ENCODE assay signal across 18 cellular contexts in the genomic region with DNA sequence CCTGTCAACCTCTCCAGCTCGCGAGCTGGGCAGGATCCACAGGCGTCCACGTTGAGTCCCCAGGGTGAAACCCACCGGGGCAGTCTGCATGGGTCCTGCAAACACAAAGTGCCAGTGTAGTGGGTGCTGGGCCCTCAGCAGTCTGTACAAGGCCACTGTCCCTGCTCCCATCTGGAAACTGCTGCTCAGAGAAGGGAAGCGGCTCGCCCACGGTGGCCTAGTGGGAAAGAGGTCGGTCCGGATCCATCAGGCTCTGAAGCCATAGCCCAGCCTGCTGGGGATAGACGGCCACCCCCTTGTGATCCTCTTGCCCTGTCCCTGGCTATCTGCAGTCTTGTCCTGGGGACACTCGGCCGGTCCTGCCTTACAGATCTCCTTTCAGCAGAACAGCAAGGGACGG. TPM values are rescaled to one million over a fixed set of nuclear protein-coding genes. Genes with fewer than 3 reads are reported as not detected.
DNase-seq lines count a peak whose midpoint lies in the region; ATAC-seq, FAIRE-seq and TF ChIP-seq lines count a peak whose summit lies in the region.
"Had no signal": no experiment of that assay in that cellular context is flagged by ENCODE, and none has a peak within 500 bp of the region (broad histone marks: within the 10 kb centered on the region; RNA-seq: fewer than 3 reads in every experiment).

No MANE protein-coding gene starts in this region.

- H3K4me2 ChIP-seq in A549 = 0 out of 3 replicates have a peak overlapping the region, but pooled peaks have one; percentile 64
- H3K4me2 ChIP-seq in neuronal stem cell (ENCODE audit: insufficient read depth, low read length, poor library complexity, severe bottlenecking) = no peak overlapping the region
- H3K4me2 ChIP-seq: KMS-11 had no signal

- no peak overlapping the region for H2BK5ac ChIP-seq in neuronal stem cell (ENCODE audit: low read length)

- CTCF ChIA-PET in A549 (lab: Yijun Ruan, JAX) = interaction anchor here (2.1 to 2.4 kb wide), 2 partner anchors 25 to 76 kb away, joined by 5 to 6 read pairs; no protein-coding TSS in a partner anchor

- H2BK12ac ChIP-seq in neuronal stem cell (ENCODE audit: low read length) = no peak overlapping the region

- H3K36me3 ChIP-seq in adipocyte (ENCODE audit: control insufficient read depth, insufficient read depth, low read length, severe bottlenecking) (no peaks in the 10 kb centered on the region), neuronal stem cell (replicated peaks in 1 of 2; ENCODE audit: control insufficient read depth in 2 of 2, insufficient read depth in 2 of 2, low read length in 2 of 2) (no peaks in the 10 kb centered on the region)

- TF ChIP-seq CTCF in A549 (IDR thresholded peaks at IDR 0.05) = no peak

- POLR2A ChIA-PET in A549 (lab: Yijun Ruan, JAX) = interaction anchor here (1.0 kb wide), 1 partner anchor 60 kb away, joined by 3 read pairs; a partner anchor contains a TSS

- peak overlapping the region; percentile 31 for H3K14ac ChIP-seq in neuronal stem cell (ENCODE audit: low read length)

- no peak overlapping the region for H3K23ac ChIP-seq in neuronal stem cell (ENCODE audit: low read depth, low read length, poor library complexity)

- no peak for DNase-seq in A549 (ENCODE audit: low read depth in 1 of 2, low spot score in 1 of 2)
- no peak for DNase-seq in adipocyte (ENCODE audit: low read depth)
- DNase-seq in neuronal stem cell (ENCODE audit: low spot score) = no peak
- no peak for DNase-seq in SKM-1 treated with dmso at 0.1 percent for 144 hours (lab: John Stamatoyannopoulos, UW; ENCODE audit: unreplicated experiment)
- DNase-seq: activated CD8-positive, alpha-beta memory T cell treated with anti-CD3 and anti-CD28 coated beads for 24 hours; CD8-positive, alpha-beta T cell; DND-41; effector CD4-positive, alpha-beta T cell; H9; islet precursor cell; mesendoderm; NCI-H2081 treated with DMSO at 0.1 percent for 48 hours; NCI-H524; retina had no signal

- TF ChIP-seq RAD21 in A549 (conservative IDR thresholded peaks at IDR 0.05 in 1 of 2, IDR thresholded peaks at IDR 0.05 in 1 of 2) = no peak

- no peaks in the 10 kb centered on the region for H3K79me1 ChIP-seq in neuronal stem cell (ENCODE audit: low read depth, low read length)

- H3K4me3 ChIP-seq in A549 (no peak overlapping the region), adipocyte (ENCODE audit: low read length) (no peak overlapping the region), neuronal stem cell (ENCODE audit: low read length in 2 of 2) (no peak overlapping the region)

- H3K9ac ChIP-seq in adipocyte (ENCODE audit: low read length) (peak overlapping the region; percentile 58), neuronal stem cell (ENCODE audit: low read depth, low read length, poor library complexity) (no peak overlapping the region)
- H3K9ac ChIP-seq: KMS-11 had no signal

- H3K27me3 ChIP-seq in adipocyte (replicated peaks; ENCODE audit: control insufficient read depth, insufficient read depth, low read length) (peaks cover 18% of the 10 kb centered on the region), neuronal stem cell (ENCODE audit: control insufficient read depth in 3 of 3, insufficient read depth in 3 of 3, low read depth in 1 of 3, low read length in 3 of 3) (peaks cover 2 to 43% (median 23%) of the 10 kb centered on the region in 3 experiments)

- H2BK15ac ChIP-seq in neuronal stem cell (ENCODE audit: low read length) = no peak overlapping the region

- H3K4ac ChIP-seq in neuronal stem cell (ENCODE audit: low read length) = no peak overlapping the region

- no peak overlapping the region for H2BK120ac ChIP-seq in neuronal stem cell (ENCODE audit: low read depth, low read length)

- WGBS in A549 (ENCODE audit: missing lambda C conversion rate) = 85% methylated on average over 7 of the region's 14 CpGs
- no CpG with 5 or more reads among the region's 14 CpGs for WGBS in neuronal stem cell (ENCODE audit: extremely low coverage in 2 of 2, insufficient read length in 2 of 2, insufficient replicate concordance in 1 of 2), 2 donors

- H2AK5ac ChIP-seq in neuronal stem cell (ENCODE audit: low read depth, low read length) = no peak overlapping the region

- H3K27ac ChIP-seq in A549 = peak overlapping the region; percentile 34 to 85; a peak in 4 of 6 replicates
- H3K27ac ChIP-seq in neuronal stem cell (replicated peaks; ENCODE audit: low read length) = no peak overlapping the region
- H3K27ac ChIP-seq: KMS-11 had no signal

- no peak overlapping the region for H3K18ac ChIP-seq in neuronal stem cell (ENCODE audit: low read length)

- H4K91ac ChIP-seq in neuronal stem cell (ENCODE audit: low read depth, low read length, poor library complexity) = no peak overlapping the region

- ATAC-seq in A549 (peak in 1 of 2 experiments; percentile 24; a peak in 3 of 6 replicates), GM19397 (IDR thresholded peaks at IDR 0.05; ENCODE audit: unreplicated experiment) (no peak), SK-N-SH treated with all-trans-retinoic acid at 6 μM for 48 hours (no peak)
- ATAC-seq: CD8-positive, alpha-beta T cell had no signal

- no peak for TF ChIP-seq POLR2A in A549 (IDR thresholded peaks at IDR 0.05; ENCODE audit: low read length)

- no peak for TF ChIP-seq EP300 in A549 (IDR thresholded peaks at IDR 0.05)

- H3K4me1 ChIP-seq in A549 (peaks cover 22% of the 10 kb centered on the region), adipocyte (ENCODE audit: control insufficient read depth, insufficient read depth, low read length) (peaks cover 16% of the 10 kb centered on the region), neuronal stem cell (ENCODE audit: control insufficient read depth in 2 of 2, insufficient read depth in 1 of 2, low read depth in 1 of 2, low read length in 2 of 2) (peaks cover 9 to 12% of the 10 kb centered on the region in 2 donors)

- H2AFZ ChIP-seq in neuronal stem cell (ENCODE audit: low read length) = no peak overlapping the region

- H3K9me3 ChIP-seq in A549 (no peaks in the 10 kb centered on the region), adipocyte (ENCODE audit: control insufficient read depth, low read length) (no peaks in the 10 kb centered on the region), neuronal stem cell (replicated peaks in 1 of 2; ENCODE audit: control insufficient read depth in 2 of 2, insufficient read depth in 1 of 2, low read depth in 1 of 2, low read length in 2 of 2) (peaks cover 0 to 1% of the 10 kb centered on the region in 2 donors)

- no peak overlapping the region for H4K8ac ChIP-seq in neuronal stem cell (ENCODE audit: low read depth, low read length)

- FAIRE-seq in A549 (lab: Jason Lieb, UNC) = no peak
- FAIRE-seq: GM18507 had no signal

TF ChIP-seq in A549, 52 proteins besides CTCF, POLR2A, EP300 and RAD21 (continues in another document):
- TF ChIP-seq, protein P1, sequence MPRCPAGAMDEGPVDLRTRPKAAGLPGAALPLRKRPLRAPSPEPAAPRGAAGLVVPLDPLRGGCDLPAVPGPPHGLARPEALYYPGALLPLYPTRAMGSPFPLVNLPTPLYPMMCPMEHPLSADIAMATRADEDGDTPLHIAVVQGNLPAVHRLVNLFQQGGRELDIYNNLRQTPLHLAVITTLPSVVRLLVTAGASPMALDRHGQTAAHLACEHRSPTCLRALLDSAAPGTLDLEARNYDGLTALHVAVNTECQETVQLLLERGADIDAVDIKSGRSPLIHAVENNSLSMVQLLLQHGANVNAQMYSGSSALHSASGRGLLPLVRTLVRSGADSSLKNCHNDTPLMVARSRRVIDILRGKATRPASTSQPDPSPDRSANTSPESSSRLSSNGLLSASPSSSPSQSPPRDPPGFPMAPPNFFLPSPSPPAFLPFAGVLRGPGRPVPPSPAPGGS (IDR thresholded peaks at IDR 0.05) = no peak

TF ChIP-seq in SK-N-SH treated with all-trans-retinoic acid at 6 μM for 48 hours, 23 proteins besides CTCF, POLR2A, EP300 and RAD21:
- TF ChIP-seq PPARA (CRISPR knock-in tag; IDR thresholded peaks at IDR 0.05; ENCODE audit: borderline replicate concordance) (no peak), ZFP30 (CRISPR knock-in tag; IDR thresholded peaks at IDR 0.05) (no peak), TOX (CRISPR knock-in tag; IDR thresholded peaks at IDR 0.05; ENCODE audit: borderline replicate concordance) (no peak)
TF ChIP-seq in SK-N-SH treated with all-trans-retinoic acid at 6 μM for 48 hours: peak in this region for 0.

RNA-seq across cellular contexts. Expression of a gene that starts 2.6 kb away (rescaled TPM):
- polyA plus RNA-seq in A549 (2011; rRNA removed) = 1.6 and 2.5 TPM in 2 replicates
- polyA plus RNA-seq in A549 (2012; cell fraction: cytosol; rRNA removed) = 2.2 and 3.6 TPM in 2 replicates
- 3.3 and 3.5 TPM in 2 replicates for polyA plus RNA-seq in A549 (2012; cell fraction: nucleus; rRNA removed)
- 2.6 to 4.3 TPM (median 3.7 TPM) in 3 replicates for polyA plus RNA-seq in A549 (2017; fragmentation: RNase III; extraction: RNeasy Plus Mini Kit Qiagen cat#74134 plus additional on column Dnase treatment)
- 1.4 and 1.8 TPM in 2 replicates for polyA minus RNA-seq in A549 (2011; rRNA and poly(A)+ RNA removed)
- 3.1 TPM for polyA plus RNA-seq in neuronal stem cell (2013, experiment 1 of 2)
- polyA plus RNA-seq in neuronal stem cell (2013, experiment 2 of 2) = 3.5 TPM

RNA-seq across cellular contexts. Expression of a gene that starts 16.1 kb away (rescaled TPM):
- polyA plus RNA-seq in A549 (2011; rRNA removed) (29.6 and 38.1 TPM in 2 replicates), A549 (2017; fragmentation: RNase III; extraction: RNeasy Plus Mini Kit Qiagen cat#74134 plus additional on column Dnase treatment) (25.0 to 28.3 TPM (median 26.5 TPM) in 3 replicates)
- 57.1 and 63.2 TPM in 2 replicates for polyA plus RNA-seq in A549 (2012; cell fraction: cytosol; rRNA removed)
- polyA plus RNA-seq in A549 (2012; cell fraction: nucleus; rRNA removed) = 45.5 and 47.7 TPM in 2 replicates
- polyA minus RNA-seq in A549 (2011; rRNA and poly(A)+ RNA removed) = 28.8 and 29.5 TPM in 2 replicates
- 19.0 TPM for polyA plus RNA-seq in neuronal stem cell (2013, experiment 1 of 2)
- 19.4 TPM for polyA plus RNA-seq in neuronal stem cell (2013, experiment 2 of 2)

RNA-seq across cellular contexts. Expression of a gene that starts 21.3 kb away (rescaled TPM):
- polyA plus RNA-seq in A549 (2011; rRNA removed) (0.04 and 0.08 TPM in 2 replicates), A549 (2017; fragmentation: RNase III; extraction: RNeasy Plus Mini Kit Qiagen cat#74134 plus additional on column Dnase treatment) (0.06 to 0.08 TPM (median 0.07 TPM) in 3 replicates)
- 0.01 TPM in 2 replicates for polyA plus RNA-seq in A549 (2012; cell fraction: cytosol; rRNA removed)
- 0.04 TPM in 1 of 2 replicates, not detected in the other for polyA plus RNA-seq in A549 (2012; cell fraction: nucleus; rRNA removed)
- not detected in 2 replicates for polyA minus RNA-seq in A549 (2011; rRNA and poly(A)+ RNA removed)
- 7.9 TPM for polyA plus RNA-seq in neuronal stem cell (2013, experiment 1 of 2)
- polyA plus RNA-seq in neuronal stem cell (2013, experiment 2 of 2) = 8.1 TPM

RNA-seq across cellular contexts. Expression of a gene that starts 59.3 kb away (rescaled TPM):
- polyA plus RNA-seq in A549 (2011; rRNA removed) (39.1 and 44.4 TPM in 2 replicates), A549 (2017; fragmentation: RNase III; extraction: RNeasy Plus Mini Kit Qiagen cat#74134 plus additional on column Dnase treatment) (47.6 to 51.6 TPM (median 48.0 TPM) in 3 replicates)
- polyA plus RNA-seq in A549 (2012; cell fraction: cytosol; rRNA removed) = 103 and 122 TPM in 2 replicates
- 120 and 137 TPM in 2 replicates for polyA plus RNA-seq in A549 (2012; cell fraction: nucleus; rRNA removed)
- polyA minus RNA-seq in A549 (2011; rRNA and poly(A)+ RNA removed) = 20.4 and 23.9 TPM in 2 replicates
- 73.5 TPM for polyA plus RNA-seq in neuronal stem cell (2013, experiment 1 of 2)
- polyA plus RNA-seq in neuronal stem cell (2013, experiment 2 of 2) = 71.9 TPM
